Comparison of ENCODE assay signal across 20 cellular contexts in the genomic region with DNA sequence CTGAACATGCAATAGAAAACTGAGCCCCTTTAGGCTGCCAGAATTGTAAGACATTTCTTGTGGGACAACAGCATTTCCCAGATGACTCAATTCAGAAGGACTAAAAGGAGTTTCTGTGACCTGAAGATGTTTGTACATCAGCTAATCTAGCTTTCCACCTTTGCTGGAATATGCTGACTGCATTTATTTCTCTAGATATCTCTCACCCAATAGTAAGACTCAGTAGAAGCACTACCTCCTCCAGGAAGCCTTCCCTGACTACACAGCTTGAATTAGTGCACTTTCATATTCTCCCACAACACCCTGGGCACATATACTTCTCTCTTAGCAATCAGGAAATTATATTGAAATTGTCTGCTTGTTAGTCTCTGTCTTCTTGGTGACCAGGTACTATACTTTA.
DNase-seq lines count a peak whose midpoint lies in the region; TF ChIP-seq lines count a peak whose summit lies in the region.
"Had no signal": no experiment of that assay in that cellular context is flagged by ENCODE, and none has a peak within 500 bp of the region (broad histone marks: within the 10 kb centered on the region; RNA-seq: fewer than 3 reads in every experiment).

No MANE protein-coding gene starts in this region.

- H3K4me2 ChIP-seq in GM23248 (ENCODE audit: unreplicated experiment): peak overlapping the region; percentile 33

- H3K36me3 ChIP-seq in GM23248 (ENCODE audit: low read depth) (no peaks in the 10 kb centered on the region), ascending aorta (no peaks in the 10 kb centered on the region)
- H3K36me3 ChIP-seq: BLaER1, HAP-1 had no signal

- no peak for TF ChIP-seq CTCF in ascending aorta (IDR thresholded peaks at IDR 0.05)

- peaks cover 29% of the 10 kb centered on the region for H3K79me2 ChIP-seq in GM23248 (ENCODE audit: insufficient read depth)

- H3K4me3 ChIP-seq in GM23248 (no peak overlapping the region), ascending aorta (no peak overlapping the region)
- H3K4me3 ChIP-seq: BLaER1, HAP-1 had no signal

- intact Hi-C loops in ascending aorta (cut with DNase I): loop anchor here (2.0 to 10.0 kb wide), 4 partner anchors 93 to 919 kb away; partner anchors contain the start of gene SC5D

- H3K27me3 ChIP-seq in GM23248 (replicated peaks; ENCODE audit: insufficient read depth) (no peaks in the 10 kb centered on the region), ascending aorta (no peaks in the 10 kb centered on the region), layer of hippocampus (ENCODE audit: control insufficient read depth, insufficient read depth, low read length) (no peaks in the 10 kb centered on the region)
- H3K27me3 ChIP-seq: BLaER1 had no signal

- H3K9ac ChIP-seq in GM23248: peak overlapping the region; percentile 63; the same call in 1 of the 2 replicates
- H3K9ac ChIP-seq: BLaER1 had no signal

- H3K27ac ChIP-seq in GM23248 (peak overlapping the region; percentile 88), ascending aorta (peak overlapping the region; percentile 71 to 90), layer of hippocampus (ENCODE audit: low read depth, low read length) (peak overlapping the region; percentile 94), substantia nigra (ENCODE audit: low read depth, low read length, poor library complexity, severe bottlenecking) (peak overlapping the region; percentile 99)
- H3K27ac ChIP-seq: BLaER1 had no signal

- H3F3A ChIP-seq in GM23248 (ENCODE audit: insufficient read depth): peaks cover 45% of the 10 kb centered on the region

- in situ Hi-C loops in GM23248 (cut with MboI): loop anchor here (10.0 kb wide), 1 partner anchor 291 kb away; no protein-coding TSS in a partner anchor

- no peaks in the 10 kb centered on the region for H3K9me2 ChIP-seq in GM23248 (ENCODE audit: insufficient read depth)

- H3K4me1 ChIP-seq in GM23248 (ENCODE audit: insufficient read depth) (peaks cover 47% of the 10 kb centered on the region), ascending aorta (peaks cover 2 to 42% of the 10 kb centered on the region in 2 donors)
- H3K4me1 ChIP-seq: HAP-1 had no signal

- no peak overlapping the region for H2AFZ ChIP-seq in GM23248

- H4K20me1 ChIP-seq in GM23248 (ENCODE audit: insufficient read depth): no peaks in the 10 kb centered on the region
- H4K20me1 ChIP-seq: BLaER1 had no signal

- no peak for DNase-seq in GM23248
- no peak for DNase-seq in ascending aorta (ENCODE audit: low spot score in 2 of 2)
- no peak for DNase-seq in substantia nigra (lab: John Stamatoyannopoulos, UW)
- DNase-seq in ecto neural progenitor cell (ENCODE audit: low spot score): no peak
- no peak for DNase-seq in activated CD4-positive, alpha-beta T cell treated with anti-CD3 and anti-CD28 coated beads for 4 hours
- DNase-seq in DMS 273 (lab: John Stamatoyannopoulos, UW; ENCODE audit: unreplicated experiment): no peak
- DNase-seq in NCI-H1694 (lab: John Stamatoyannopoulos, UW): no peak
- DNase-seq: CD4-positive, alpha-beta T cell; COR-L47; KG1; NCI-H1092; NCI-H1436; NCI-H2029; NCI-H524 treated with DMSO at 0.1 percent for 48 hours; NCI-H82; OCI-M1; Right ventricle myocardium superior had no signal

- no peaks in the 10 kb centered on the region for H3K9me3 ChIP-seq in GM23248 (ENCODE audit: low read depth)
- H3K9me3 ChIP-seq in ascending aorta: no peaks in the 10 kb centered on the region
- H3K9me3 ChIP-seq: BLaER1, HAP-1 had no signal
